In the genomic region with DNA sequence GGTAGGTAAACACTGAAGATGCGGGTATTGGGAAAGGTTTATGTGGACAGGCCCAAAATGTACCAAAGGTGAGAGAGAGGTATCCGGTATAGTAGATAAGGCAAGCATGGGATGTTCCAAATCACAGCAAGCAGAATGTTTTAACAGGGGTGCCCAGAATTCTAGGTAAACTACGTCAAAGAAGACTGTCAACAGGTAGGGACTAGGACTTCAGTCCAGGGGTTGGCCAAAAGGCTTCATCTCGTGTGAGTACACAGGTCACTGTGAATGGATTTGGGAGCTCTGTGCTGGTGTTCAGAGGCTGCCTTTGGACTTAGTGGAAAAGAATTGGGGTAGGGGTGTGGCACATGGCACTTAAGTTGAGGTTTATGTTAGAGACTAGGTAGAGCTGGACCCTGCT, we compare ENCODE assay signal across 14 cellular contexts.
A peak's percentile ranks its signal among the peaks of the same experiment; 100 is the strongest.
DNase-seq lines count a peak whose midpoint lies in the region; ATAC-seq and TF ChIP-seq lines count a peak whose summit lies in the region.
"Had no signal": no experiment of that assay in that cellular context is flagged by ENCODE, and none has a peak within 500 bp of the region (broad histone marks: within the 10 kb centered on the region; RNA-seq: fewer than 3 reads in every experiment).

No MANE protein-coding gene starts in this region.

- intact Hi-C loops in transverse colon (cut with DNase I; ENCODE audit: low total_unique reads) = no loop called here

- H3K4me3 ChIP-seq in transverse colon = no peak overlapping the region

- POLR2A ChIA-PET in activated CD8-positive, alpha-beta T cell treated with anti-CD3 and anti-CD28 coated beads, Interleukin-2, amount 10 ng/mL, durations not matched to agents 7 days and 5 days (lab: Charles Lee) = interaction anchor here (1.0 to 1.3 kb wide), 2 partner anchors 17 to 65 kb away, joined by 3 read pairs; no protein-coding TSS in a partner anchor

- no peak for TF ChIP-seq EP300 in transverse colon (IDR thresholded peaks at IDR 0.05; ENCODE audit: low read depth)

- no peaks in the 10 kb centered on the region for H3K9me3 Mint-ChIP-seq in activated T-cell treated with anti-CD3 and anti-CD28 coated beads, Interleukin-2, amount 50 U/mL, for 72 hours
- H3K9me3 Mint-ChIP-seq in activated CD8-positive, alpha-beta T cell treated with anti-CD3 and anti-CD28 coated beads, Interleukin-2, amount 10 ng/mL, durations not matched to agents 7 days and 5 days (ENCODE audit: insufficient read depth) = no peaks in the 10 kb centered on the region
- H3K9me3 Mint-ChIP-seq in memory B cell (no peaks in the 10 kb centered on the region), osteocyte (ENCODE audit: unreplicated experiment) (no peaks in the 10 kb centered on the region)

- CTCF ChIA-PET in activated CD8-positive, alpha-beta T cell treated with anti-CD3 and anti-CD28 coated beads, Interleukin-2, amount 10 ng/mL, durations not matched to agents 7 days and 5 days (lab: Charles Lee) = interaction anchor here (1.7 to 2.4 kb wide), 4 partner anchors 10 to 66 kb away, joined by 4 to 8 read pairs (median 6); partner anchors contain the start of gene PIK3R1

- no peaks in the 10 kb centered on the region for H3K9me3 ChIP-seq in transverse colon

- TF ChIP-seq CTCF in transverse colon (IDR thresholded peaks at IDR 0.05) (no peak), osteocyte (IDR thresholded peaks at IDR 0.05) (no peak)

- WGBS in transverse colon (ENCODE audit: low coverage in 1 of 2), 2 donors = 85% methylated on average over 4 of the region's 4 CpGs; no CpG with 5 or more reads in 1 of the 2 donors

- no peak for ATAC-seq in activated T-cell treated with anti-CD3 and anti-CD28 coated beads, Interleukin-2, amount 50 U/mL, for 72 hours (replicated peaks in 1 of 2)
- ATAC-seq in activated CD8-positive, alpha-beta T cell treated with anti-CD3 and anti-CD28 coated beads, Interleukin-2, amount 10 ng/mL, durations not matched to agents 7 days and 5 days = no peak
- ATAC-seq in memory B cell (ENCODE audit: low read depth) (no peak), GM19463 (IDR thresholded peaks at IDR 0.05; ENCODE audit: unreplicated experiment) (no peak)

- peaks cover 20 to 36% of the 10 kb centered on the region in 2 donors for H3K36me3 Mint-ChIP-seq in activated T-cell treated with anti-CD3 and anti-CD28 coated beads, Interleukin-2, amount 50 U/mL, for 72 hours (ENCODE audit: insufficient read depth in 2 of 2)
- H3K36me3 Mint-ChIP-seq in activated CD8-positive, alpha-beta T cell treated with anti-CD3 and anti-CD28 coated beads, Interleukin-2, amount 10 ng/mL, durations not matched to agents 7 days and 5 days (ENCODE audit: low read depth) = peaks cover 84% of the 10 kb centered on the region
- peaks cover 27% of the 10 kb centered on the region for H3K36me3 Mint-ChIP-seq in memory B cell
- peaks cover 42% of the 10 kb centered on the region for H3K36me3 Mint-ChIP-seq in osteocyte (ENCODE audit: unreplicated experiment)

- no peaks in the 10 kb centered on the region for H3K27me3 ChIP-seq in transverse colon

- H3K4me1 ChIP-seq in transverse colon = peaks cover 22 to 49% (median 32%) of the 10 kb centered on the region in 4 donors

- no peaks in the 10 kb centered on the region for H3K27me3 Mint-ChIP-seq in activated T-cell treated with anti-CD3 and anti-CD28 coated beads, Interleukin-2, amount 50 U/mL, for 72 hours (ENCODE audit: low read depth)
- no peaks in the 10 kb centered on the region for H3K27me3 Mint-ChIP-seq in activated CD8-positive, alpha-beta T cell treated with anti-CD3 and anti-CD28 coated beads, Interleukin-2, amount 10 ng/mL, durations not matched to agents 7 days and 5 days (ENCODE audit: low read depth)
- H3K27me3 Mint-ChIP-seq in memory B cell = no peaks in the 10 kb centered on the region
- no peaks in the 10 kb centered on the region for H3K27me3 Mint-ChIP-seq in osteocyte (ENCODE audit: unreplicated experiment)

- TF ChIP-seq POLR2A in transverse colon (IDR thresholded peaks at IDR 0.05) = no peak

- H3K4me3 Mint-ChIP-seq in activated T-cell treated with anti-CD3 and anti-CD28 coated beads, Interleukin-2, amount 50 U/mL, for 72 hours = peak overlapping the region; percentile 74 to 84
- H3K4me3 Mint-ChIP-seq in activated CD8-positive, alpha-beta T cell treated with anti-CD3 and anti-CD28 coated beads, Interleukin-2, amount 10 ng/mL, durations not matched to agents 7 days and 5 days = peak overlapping the region; percentile 78
- H3K4me3 Mint-ChIP-seq in memory B cell (no peak overlapping the region), osteocyte (ENCODE audit: unreplicated experiment) (no peak overlapping the region)

- peaks cover 0 to 39% (median 20%) of the 10 kb centered on the region in 4 donors for H3K36me3 ChIP-seq in transverse colon

- H3K4me1 Mint-ChIP-seq in activated T-cell treated with anti-CD3 and anti-CD28 coated beads, Interleukin-2, amount 50 U/mL, for 72 hours (ENCODE audit: low read depth) = peaks cover 95% of the 10 kb centered on the region
- peaks cover 85% of the 10 kb centered on the region for H3K4me1 Mint-ChIP-seq in activated CD8-positive, alpha-beta T cell treated with anti-CD3 and anti-CD28 coated beads, Interleukin-2, amount 10 ng/mL, durations not matched to agents 7 days and 5 days (ENCODE audit: low read depth)
- H3K4me1 Mint-ChIP-seq in memory B cell = peaks cover 13% of the 10 kb centered on the region
- peaks cover 11% of the 10 kb centered on the region for H3K4me1 Mint-ChIP-seq in osteocyte (ENCODE audit: unreplicated experiment)

- DNase-seq in activated T-cell treated with anti-CD3 and anti-CD28 coated beads, Interleukin-2, amount 50 U/mL, for 72 hours = no peak
- DNase-seq in activated T-cell treated with anti-CD3 and anti-CD28 coated beads, Interleukin-2, amount 50 U/mL, for 1 hour = no peak
- no peak for DNase-seq in activated CD8-positive, alpha-beta T cell treated with anti-CD3 and anti-CD28 coated beads, Interleukin-2, amount 10 ng/mL, durations not matched to agents 7 days and 5 days
- no peak for DNase-seq in memory B cell (ENCODE audit: low spot score in 2 of 2)
- no peak for DNase-seq in transverse colon
- DNase-seq in osteocyte (ENCODE audit: extremely low spot score, unreplicated experiment) = no peak
- DNase-seq in NOMO-1 treated with DMSO at 0.1 percent for 48 hours (lab: John Stamatoyannopoulos, UW; ENCODE audit: unreplicated experiment) = no peak
- DNase-seq: activated CD4-positive, alpha-beta T cell treated with anti-CD3 and anti-CD28 coated beads for 4 hours; caudate nucleus; midbrain; NCI-H2107; NCI-H748 treated with DMSO at 0.1 percent for 48 hours; stimulated activated CD4-positive, alpha-beta T cell treated with anti-CD3 and anti-CD28 coated beads, Interleukin-1b, Interleukin-23, amount 100 ng/mL, for 48 hours had no signal

- peak overlapping the region; percentile 99 for H3K27ac Mint-ChIP-seq in activated T-cell treated with anti-CD3 and anti-CD28 coated beads, Interleukin-2, amount 50 U/mL, for 72 hours
- H3K27ac Mint-ChIP-seq in activated CD8-positive, alpha-beta T cell treated with anti-CD3 and anti-CD28 coated beads, Interleukin-2, amount 10 ng/mL, durations not matched to agents 7 days and 5 days = peak overlapping the region; percentile 96
- H3K27ac Mint-ChIP-seq in memory B cell = peak overlapping the region; percentile 53
- H3K27ac Mint-ChIP-seq in osteocyte (ENCODE audit: unreplicated experiment) = no peak overlapping the region

- in situ Hi-C loops in transverse colon (cut with MboI; ENCODE audit: low pct_ligation_motif_present in 1 of 4, low pct_unique_long_range_greater_than_20kb in 1 of 4, low sequenced_read_pairs in 3 of 4) = loop anchor here (10.0 to 25.0 kb wide), 3 partner anchors 180 to 680 kb away; no protein-coding TSS in a partner anchor

- peak overlapping the region; percentile 0 to 43 (median 26) for H3K27ac ChIP-seq in transverse colon

Comparison
In these comparisons a context has a peak if more than half of its experiments do, and no peak if none do; other contexts are left out.
1. H3K4me3 Mint-ChIP-seq: peak in activated T-cell treated with anti-CD3 and anti-CD28 coated beads, Interleukin-2, amount 50 U/mL, for 72 hours (2 of 2) and activated CD8-positive, alpha-beta T cell treated with anti-CD3 and anti-CD28 coated beads, Interleukin-2, amount 10 ng/mL, durations not matched to agents 7 days and 5 days (single experiment); none in memory B cell (single experiment) and osteocyte (single experiment).